ENCODE assay signal across 8 cellular contexts in genomic region chr1:51284487-51284954, GRCh38. TPM values are rescaled to one million over a fixed set of nuclear protein-coding genes. Genes with fewer than 3 reads are reported as not detected.
DNase-seq lines count a peak whose midpoint lies in the region; ATAC-seq, FAIRE-seq and TF ChIP-seq lines count a peak whose summit lies in the region.

No MANE protein-coding gene starts in this region.

- H3K9me2 ChIP-seq in Karpas-422 (replicated peaks; ENCODE audit: insufficient read depth, low read length), result no peaks in the 10 kb centered on the region

- DNase-seq in GM12865 (ENCODE audit: low read depth) (peak; percentile 60), HT1080 (ENCODE audit: low read depth) (peak; percentile 28), astrocyte (ENCODE audit: low read depth) (peak; percentile 37), upper lobe of right lung (no peak), middle frontal gyrus (ENCODE audit: extremely low spot score, low spot score) (no peak), Karpas-422 (no peak)
- DNase-seq in activated CD4-positive, alpha-beta T cell treated with anti-CD3 and anti-CD28 coated beads for 48 hours, result no peak

- no peaks in the 10 kb centered on the region for H3K9me3 Mint-ChIP-seq in astrocyte (ENCODE audit: unreplicated experiment)

- H3K27ac Mint-ChIP-seq in astrocyte (ENCODE audit: unreplicated experiment), result peak overlapping the region; percentile 8

- H4K20me1 ChIP-seq in astrocyte (ENCODE audit: insufficient read depth, low read length), result peaks cover 27% of the 10 kb centered on the region
- H4K20me1 ChIP-seq in Karpas-422 (ENCODE audit: insufficient read depth, low read depth, low read length), result no peaks in the 10 kb centered on the region

- H3K36me3 ChIP-seq in astrocyte (ENCODE audit: insufficient read depth, low read length) (peaks cover 3% of the 10 kb centered on the region), upper lobe of right lung (peaks cover 4% of the 10 kb centered on the region), Karpas-422 (ENCODE audit: insufficient read depth, low read length) (no peaks in the 10 kb centered on the region)

- H3K9ac ChIP-seq in astrocyte (ENCODE audit: low read length), result no peak overlapping the region
- H3K9ac ChIP-seq in Karpas-422 (ENCODE audit: low read length), result no peak overlapping the region

- intact Hi-C loops in upper lobe of right lung (cut with DNase I), result no loop called here

- H3K27ac ChIP-seq in astrocyte (ENCODE audit: low read depth, low read length) (no peak overlapping the region), upper lobe of right lung (no peak overlapping the region), Karpas-422 (ENCODE audit: low read length) (no peak overlapping the region)

- H3K4me1 ChIP-seq in astrocyte (ENCODE audit: insufficient read depth, low read length) (peaks cover 4% of the 10 kb centered on the region), upper lobe of right lung (peaks cover 6% of the 10 kb centered on the region), Karpas-422 (ENCODE audit: low read length) (peaks cover 8% of the 10 kb centered on the region)

- no peak overlapping the region for H3K4me3 Mint-ChIP-seq in astrocyte (ENCODE audit: unreplicated experiment)

- no peak for TF ChIP-seq CTCF in GM12865 (IDR thresholded peaks at IDR 0.05; ENCODE audit: insufficient read depth, low read depth, low read length, missing control alignments)
- no peak for TF ChIP-seq CTCF in astrocyte (IDR thresholded peaks at IDR 0.05; ENCODE audit: insufficient read depth, low read depth, low read length)
- no peak for TF ChIP-seq CTCF in upper lobe of right lung (IDR thresholded peaks at IDR 0.05)

- H2AFZ ChIP-seq in astrocyte (ENCODE audit: low read depth, low read length) (no peak overlapping the region), Karpas-422 (ENCODE audit: low read length) (no peak overlapping the region)

- peaks cover 9% of the 10 kb centered on the region for H3K4me1 Mint-ChIP-seq in astrocyte (ENCODE audit: low read depth, unreplicated experiment)

- no peak for FAIRE-seq in astrocyte (lab: Jason Lieb, UNC)

- peaks cover 13% of the 10 kb centered on the region for H3K36me3 Mint-ChIP-seq in astrocyte (ENCODE audit: low read depth, unreplicated experiment)

- H3K27me3 ChIP-seq in astrocyte (ENCODE audit: insufficient read depth, low read length), result no peaks in the 10 kb centered on the region
- H3K27me3 ChIP-seq in upper lobe of right lung, result no peaks in the 10 kb centered on the region
- H3K27me3 ChIP-seq in Karpas-422 (ENCODE audit: low read length), result no peaks in the 10 kb centered on the region

- no peaks in the 10 kb centered on the region for H3K79me2 ChIP-seq in astrocyte (ENCODE audit: insufficient read depth, low read length)
- H3K79me2 ChIP-seq in Karpas-422 (ENCODE audit: low read length), result no peaks in the 10 kb centered on the region

- no peak overlapping the region for H3K4me3 ChIP-seq in GM12865 (ENCODE audit: low read depth, low read length)
- no peak overlapping the region for H3K4me3 ChIP-seq in astrocyte (ENCODE audit: insufficient read depth, low read depth, low read length)
- H3K4me3 ChIP-seq in upper lobe of right lung, result no peak overlapping the region
- H3K4me3 ChIP-seq in Karpas-422 (ENCODE audit: low read length), result no peak overlapping the region

- H3K27me3 Mint-ChIP-seq in astrocyte (ENCODE audit: low read depth, unreplicated experiment), result no peaks in the 10 kb centered on the region

- H3K9me3 ChIP-seq in astrocyte (ENCODE audit: insufficient read depth, low read depth, low read length) (no peaks in the 10 kb centered on the region), upper lobe of right lung (no peaks in the 10 kb centered on the region), Karpas-422 (ENCODE audit: low read length) (no peaks in the 10 kb centered on the region)

- H3K4me2 ChIP-seq in astrocyte (ENCODE audit: low read length) (no peak overlapping the region), Karpas-422 (ENCODE audit: low read depth, low read length, poor library complexity, severe bottlenecking) (no peak overlapping the region)

- peak; percentile 43 for ATAC-seq in GM21423 (IDR thresholded peaks at IDR 0.05; ENCODE audit: unreplicated experiment)
- ATAC-seq in upper lobe of right lung, result peak; percentile 70

RNA-seq across cellular contexts. Expression of gene TTC39A, which starts 45.8 kb away (rescaled TPM):
- total RNA-seq in HT1080 (2014; rRNA removed; shearing (Covaris generic)), result not detected in 2 replicates
- polyA plus RNA-seq in HT1080 (2015; cell fraction: cytosol; rRNA removed), result 0.20 and 0.21 TPM in 2 replicates
- 0.05 and 0.16 TPM in 2 replicates for polyA plus RNA-seq in HT1080 (2015; cell fraction: nucleus; rRNA removed)
- total RNA-seq in astrocyte (0.67 and 1.4 TPM in 2 replicates), upper lobe of right lung (42.1 TPM)
- total RNA-seq in Karpas-422 (2014; rRNA removed; shearing (Covaris generic); ENCODE audit: low replicate concordance), result not detected in 2 replicates

RNA-seq across cellular contexts. Expression of gene RNF11, which starts 48.4 kb away (rescaled TPM):
- total RNA-seq in HT1080 (2014; rRNA removed; shearing (Covaris generic)), result 114 and 142 TPM in 2 replicates
- 77.7 and 109 TPM in 2 replicates for polyA plus RNA-seq in HT1080 (2015; cell fraction: cytosol; rRNA removed)
- 22.4 and 28.1 TPM in 2 replicates for polyA plus RNA-seq in HT1080 (2015; cell fraction: nucleus; rRNA removed)
- 119 and 126 TPM in 2 replicates for total RNA-seq in astrocyte
- 94.0 TPM for total RNA-seq in upper lobe of right lung
- 10.0 and 12.3 TPM in 2 replicates for total RNA-seq in Karpas-422 (2014; rRNA removed; shearing (Covaris generic); ENCODE audit: low replicate concordance)

Comparison
In these comparisons a context has a peak if more than half of its experiments do, and no peak if none do; other contexts are left out.
1. DNase-seq: peak in GM12865 (single experiment), HT1080 (single experiment) and astrocyte (single experiment); none in upper lobe of right lung (single experiment), middle frontal gyrus (single experiment), activated CD4-positive, alpha-beta T cell treated with anti-CD3 and anti-CD28 coated beads for 48 hours (single experiment) and Karpas-422 (single experiment).
2. RNA of gene TTC39A, which starts 45.8 kb away (total RNA-seq): 42.1 TPM in upper lobe of right lung (single experiment); 0.67 to 1.4 TPM in astrocyte, not detected in HT1080 and not detected in Karpas-422; every median in the first group is over 10 times any median in the second.